In genomic region chr11:47512701-47513100, GRCh38 we compare ENCODE assay signal across 12 cellular contexts. TPM values are rescaled to one million over a fixed set of nuclear protein-coding genes. Genes with fewer than 3 reads are reported as not detected.
DNase-seq lines count a peak whose midpoint lies in the region; ATAC-seq, FAIRE-seq and TF ChIP-seq lines count a peak whose summit lies in the region.
"Had no signal": no experiment of that assay in that cellular context is flagged by ENCODE, and none has a peak within 500 bp of the region (broad histone marks: within the 10 kb centered on the region; RNA-seq: fewer than 3 reads in every experiment).

No MANE protein-coding gene starts in this region.

- H3K36me3 ChIP-seq in cardiac muscle cell (no peaks in the 10 kb centered on the region), adrenal gland (replicated peaks in 1 of 2) (no peaks in the 10 kb centered on the region), mesodermal cell (ENCODE audit: control insufficient read depth, insufficient read depth, low read length) (peaks cover 17% of the 10 kb centered on the region), uterus (no peaks in the 10 kb centered on the region)
- H3K36me3 ChIP-seq: right lobe of liver had no signal

- TF ChIP-seq CTCF in cardiac muscle cell (IDR thresholded peaks at IDR 0.05; ENCODE audit: low read depth, low read length) (no peak), adrenal gland (IDR thresholded peaks at IDR 0.05) (no peak), uterus (IDR thresholded peaks at IDR 0.05) (no peak)

- ATAC-seq in Right ventricle myocardium superior (ENCODE audit: poor library complexity) (no peak), GM19397 (IDR thresholded peaks at IDR 0.05; ENCODE audit: unreplicated experiment) (no peak)
- ATAC-seq: right lobe of liver had no signal

- 64 to 71% (median 68%) methylated on average over 2 of the region's 2 CpGs for WGBS in adrenal gland, 4 donors
- 67 to 100% methylated on average over 1 of the region's 2 CpGs for WGBS in mesodermal cell (ENCODE audit: insufficient coverage in 2 of 2), 2 experiments

- TF ChIP-seq POLR2A in adrenal gland (IDR thresholded peaks at IDR 0.05) (no peak), uterus (IDR thresholded peaks at IDR 0.05) (no peak), GM12891 (IDR thresholded peaks at IDR 0.05; ENCODE audit: low read depth, low read length) (no peak)

- H3K9me3 ChIP-seq in cardiac muscle cell (ENCODE audit: low read depth): no peaks in the 10 kb centered on the region
- H3K9me3 ChIP-seq in adrenal gland (replicated peaks in 1 of 3): no peaks in the 10 kb centered on the region
- no peaks in the 10 kb centered on the region for H3K9me3 ChIP-seq in mesodermal cell (ENCODE audit: control insufficient read depth, low read length)
- no peaks in the 10 kb centered on the region for H3K9me3 ChIP-seq in uterus
- H3K9me3 ChIP-seq: right lobe of liver had no signal

- H3K27me3 ChIP-seq in cardiac muscle cell (no peaks in the 10 kb centered on the region), adrenal gland (no peaks in the 10 kb centered on the region), uterus (no peaks in the 10 kb centered on the region)
- H3K27me3 ChIP-seq: right lobe of liver had no signal

- H3K27ac ChIP-seq in cardiac muscle cell: peak overlapping the region; percentile 74
- peak overlapping the region in 3 of 5 donors; percentile 0 to 22 (median 22) for H3K27ac ChIP-seq in adrenal gland
- H3K27ac ChIP-seq in mesodermal cell (ENCODE audit: low read depth, low read length, severe bottlenecking): peak overlapping the region; percentile 90
- H3K27ac ChIP-seq in uterus: peak overlapping the region; percentile 27 to 31

- no peak overlapping the region for H3K4me3 ChIP-seq in cardiac muscle cell
- no peak overlapping the region for H3K4me3 ChIP-seq in adrenal gland
- no peak overlapping the region for H3K4me3 ChIP-seq in mesodermal cell (ENCODE audit: extremely low read depth, insufficient read depth, low read length, poor library complexity, severe bottlenecking)
- no peak overlapping the region for H3K4me3 ChIP-seq in uterus
- H3K4me3 ChIP-seq: right lobe of liver had no signal

- H3K4me1 ChIP-seq in cardiac muscle cell (ENCODE audit: low read depth) (peaks cover 26% of the 10 kb centered on the region), adrenal gland (replicated peaks in 1 of 2) (peaks cover 41 to 92% of the 10 kb centered on the region in 2 donors), mesodermal cell (ENCODE audit: control insufficient read depth, insufficient read depth, low read length, poor library complexity, severe bottlenecking) (peaks cover 68% of the 10 kb centered on the region), uterus (peaks cover 3 to 12% of the 10 kb centered on the region in 2 donors)

- no peak for FAIRE-seq in GM12891 (lab: Jason Lieb, UNC)
- FAIRE-seq: H1 had no signal

- DNase-seq in cardiac muscle cell (ENCODE audit: low read depth in 1 of 2, low spot score in 1 of 2) (peak in 1 of 2 donors; percentile 39), Right ventricle myocardium superior (no peak), adrenal gland (no peak), uterus (no peak), GM12891 (ENCODE audit: insufficient read length, low spot score) (no peak)
- DNase-seq in central memory CD4-positive, alpha-beta T cell: no peak
- DNase-seq: cerebellar nuclear complex, MV-4-11, right lobe of liver had no signal

- intact Hi-C loops in Right ventricle myocardium superior (cut with DNase I): no loop called here
- intact Hi-C loops in adrenal gland (cut with DNase I): no loop called here
- intact Hi-C loops in uterus (cut with DNase I; ENCODE audit: low total_unique reads): no loop called here

TF ChIP-seq in GM12891, 5 proteins besides CTCF, POLR2A, EP300 and RAD21:
- TF ChIP-seq POLR2AphosphoS5 (IDR thresholded peaks at IDR 0.05; ENCODE audit: low read depth, low read length) (no peak), PAX5 (IDR thresholded peaks at IDR 0.05; ENCODE audit: insufficient read depth, low read length, severe bottlenecking) (no peak), TAF1 (IDR thresholded peaks at IDR 0.05; ENCODE audit: low read depth, low read length) (no peak)

RNA-seq across cellular contexts. Expression of gene CELF1, which starts 40.2 kb away (rescaled TPM):
- total RNA-seq in cardiac muscle cell: 72.2 and 178 TPM in 2 replicates
- 98.9 and 162 TPM in 2 replicates for polyA plus RNA-seq in cardiac muscle cell
- 97.4 TPM for total RNA-seq in Right ventricle myocardium superior
- total RNA-seq in adrenal gland: 100 to 1,000 TPM in 6 of 8 donors, 10 to 100 TPM in 2; 77.3 to 128 (median 111) TPM
- 10 to 100 TPM; 28.1 to 79.5 (median 36.3) TPM for polyA plus RNA-seq in adrenal gland
- 62.4 TPM for polyA plus RNA-seq in mesodermal cell (2013, experiment 1 of 2)
- 55.6 TPM for polyA plus RNA-seq in mesodermal cell (2013, experiment 2 of 2)
- 100 to 1,000 TPM in 3 of 4 donors, 10 to 100 TPM in 1; 51.2 to 138 (median 121) TPM for total RNA-seq in uterus
- 25.7 TPM for polyA plus RNA-seq in GM12891 (2012; ENCODE audit: low read depth, missing spikeins)

RNA-seq across cellular contexts. Expression of gene PTPMT1, which starts 52.7 kb away (rescaled TPM):
- total RNA-seq in cardiac muscle cell (212 and 246 TPM in 2 replicates), Right ventricle myocardium superior (20.9 TPM), adrenal gland (100 to 1,000 TPM in 4 of 8 donors, 10 to 100 TPM in 4; 52.1 to 180 (median 112) TPM), uterus (10 to 100 TPM; 28.5 to 74.4 (median 48.7) TPM)
- polyA plus RNA-seq in cardiac muscle cell (123 and 143 TPM in 2 replicates), adrenal gland (100 to 1,000 TPM in 1 of 3 donors, 10 to 100 TPM in 2; 57.2 to 101 (median 86.2) TPM)
- polyA plus RNA-seq in mesodermal cell (2013, experiment 1 of 2): 61.2 TPM
- 51.3 TPM for polyA plus RNA-seq in mesodermal cell (2013, experiment 2 of 2)
- polyA plus RNA-seq in GM12891 (2012; ENCODE audit: low read depth, missing spikeins): 58.2 TPM

Comparison
In these comparisons a context has a peak if more than half of its experiments do, and no peak if none do; other contexts are left out.
1. H3K27ac ChIP-seq: peak in every context shown above with its lines; median percentile 90 in mesodermal cell; 74 in cardiac muscle cell; 29 in uterus; 22 in adrenal gland.